In the genomic region with DNA sequence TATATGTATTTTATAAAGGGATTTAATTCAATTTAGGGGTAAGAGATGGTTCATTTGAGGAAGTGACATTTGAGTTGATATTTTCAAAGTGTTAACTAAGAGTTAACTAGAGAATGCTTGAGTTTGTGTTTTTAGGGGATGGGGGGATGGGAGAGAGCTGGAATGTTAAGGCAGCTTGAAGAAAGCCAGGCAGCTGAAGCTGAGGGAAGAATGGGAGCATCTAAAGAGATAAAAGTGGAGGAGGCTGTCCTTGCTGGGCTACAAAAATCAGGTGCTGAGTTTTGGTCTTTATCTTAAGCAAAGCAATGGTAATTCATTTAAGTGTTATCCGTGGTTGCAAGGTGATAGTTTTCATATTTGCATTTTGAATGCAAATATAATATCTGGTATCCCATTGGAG, we compare ENCODE assay signal across 1 cellular context.
TF ChIP-seq lines count a peak whose summit lies in the region.

No MANE protein-coding gene starts in this region.

TF ChIP-seq in WTC11, 78 proteins besides CTCF, POLR2A, EP300 and RAD21 (continued from another document):
- TF ChIP-seq, protein P1, sequence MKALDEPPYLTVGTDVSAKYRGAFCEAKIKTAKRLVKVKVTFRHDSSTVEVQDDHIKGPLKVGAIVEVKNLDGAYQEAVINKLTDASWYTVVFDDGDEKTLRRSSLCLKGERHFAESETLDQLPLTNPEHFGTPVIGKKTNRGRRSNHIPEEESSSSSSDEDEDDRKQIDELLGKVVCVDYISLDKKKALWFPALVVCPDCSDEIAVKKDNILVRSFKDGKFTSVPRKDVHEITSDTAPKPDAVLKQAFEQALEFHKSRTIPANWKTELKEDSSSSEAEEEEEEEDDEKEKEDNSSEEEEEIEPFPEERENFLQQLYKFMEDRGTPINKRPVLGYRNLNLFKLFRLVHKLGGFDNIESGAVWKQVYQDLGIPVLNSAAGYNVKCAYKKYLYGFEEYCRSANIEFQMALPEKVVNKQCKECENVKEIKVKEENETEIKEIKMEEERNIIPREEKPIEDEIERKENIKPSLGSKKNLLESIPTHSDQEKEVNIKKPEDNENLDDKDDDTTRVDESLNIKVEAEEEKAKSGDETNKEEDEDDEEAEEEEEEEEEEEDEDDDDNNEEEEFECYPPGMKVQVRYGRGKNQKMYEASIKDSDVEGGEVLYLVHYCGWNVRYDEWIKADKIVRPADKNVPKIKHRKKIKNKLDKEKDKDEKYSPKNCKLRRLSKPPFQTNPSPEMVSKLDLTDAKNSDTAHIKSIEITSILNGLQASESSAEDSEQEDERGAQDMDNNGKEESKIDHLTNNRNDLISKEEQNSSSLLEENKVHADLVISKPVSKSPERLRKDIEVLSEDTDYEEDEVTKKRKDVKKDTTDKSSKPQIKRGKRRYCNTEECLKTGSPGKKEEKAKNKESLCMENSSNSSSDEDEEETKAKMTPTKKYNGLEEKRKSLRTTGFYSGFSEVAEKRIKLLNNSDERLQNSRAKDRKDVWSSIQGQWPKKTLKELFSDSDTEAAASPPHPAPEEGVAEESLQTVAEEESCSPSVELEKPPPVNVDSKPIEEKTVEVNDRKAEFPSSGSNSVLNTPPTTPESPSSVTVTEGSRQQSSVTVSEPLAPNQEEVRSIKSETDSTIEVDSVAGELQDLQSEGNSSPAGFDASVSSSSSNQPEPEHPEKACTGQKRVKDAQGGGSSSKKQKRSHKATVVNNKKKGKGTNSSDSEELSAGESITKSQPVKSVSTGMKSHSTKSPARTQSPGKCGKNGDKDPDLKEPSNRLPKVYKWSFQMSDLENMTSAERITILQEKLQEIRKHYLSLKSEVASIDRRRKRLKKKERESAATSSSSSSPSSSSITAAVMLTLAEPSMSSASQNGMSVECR (CRISPR knock-in tag; IDR thresholded peaks at IDR 0.05; ENCODE audit: borderline replicate concordance): no peak
- TF ChIP-seq NFE2L1 (CRISPR knock-in tag; IDR thresholded peaks at IDR 0.05): no peak
TF ChIP-seq in WTC11: peak in this region for 0.
